Comparison of ENCODE assay signal across 9 cellular contexts in genomic region chr7:27157717-27158431, GRCh38. TPM values are rescaled to one million over a fixed set of nuclear protein-coding genes. Genes with fewer than 3 reads are reported as not detected.
DNase-seq lines count a peak whose midpoint lies in the region; ATAC-seq and TF ChIP-seq lines count a peak whose summit lies in the region.
"Had no signal": no experiment of that assay in that cellular context is flagged by ENCODE, and none has a peak within 500 bp of the region (broad histone marks: within the 10 kb centered on the region; RNA-seq: fewer than 3 reads in every experiment).

No MANE protein-coding gene starts in this region.

- H3K27me3 Mint-ChIP-seq in stimulated activated memory B cell treated with anti-CD40 and anti-IgM and Interleukin-4, amounts not matched to agents 10 μg/mL and 1 μg/mL and 100 μg/mL, for 72 hours: peaks cover 93% of the 10 kb centered on the region

- H3K4me3 Mint-ChIP-seq in stimulated activated memory B cell treated with anti-CD40 and anti-IgM and Interleukin-4, amounts not matched to agents 10 μg/mL and 1 μg/mL and 100 μg/mL, for 72 hours: peak overlapping the region; percentile 14

- peaks cover 8% of the 10 kb centered on the region for H3K9me3 Mint-ChIP-seq in stimulated activated memory B cell treated with anti-CD40 and anti-IgM and Interleukin-4, amounts not matched to agents 10 μg/mL and 1 μg/mL and 100 μg/mL, for 72 hours

- peaks cover 25% of the 10 kb centered on the region for H3K4me1 ChIP-seq in foreskin keratinocyte

- H3K27me3 ChIP-seq in foreskin keratinocyte: no peaks in the 10 kb centered on the region

- DNase-seq in activated T-cell treated with anti-CD3 and anti-CD28 coated beads, Interleukin-2, amount 50 U/mL, for 1 hour: peak; percentile 19
- no peak for DNase-seq in activated T-cell treated with anti-CD3 and anti-CD28 coated beads for 4 hours
- peak; percentile 39 to 62 for DNase-seq in foreskin keratinocyte
- no peak for DNase-seq in C1 segment of cervical spinal cord (lab: John Stamatoyannopoulos, UW)
- no peak for DNase-seq in NK-92 (lab: John Stamatoyannopoulos, UW; ENCODE audit: unreplicated experiment)
- DNase-seq: heart right ventricle, NCI-H2171 had no signal

- no peak for ATAC-seq in foreskin keratinocyte
- ATAC-seq in stimulated activated memory B cell treated with anti-CD40 and anti-IgM and Interleukin-4, amounts not matched to agents 10 μg/mL and 1 μg/mL and 100 μg/mL, for 72 hours: no peak
- ATAC-seq: heart right ventricle had no signal

- peak overlapping the region; percentile 80 for H3K27ac ChIP-seq in foreskin keratinocyte
- H3K27ac ChIP-seq: heart right ventricle, neutrophil had no signal

- no peak for TF ChIP-seq CTCF in foreskin keratinocyte (conservative IDR thresholded peaks at IDR 0.05)

- no peak overlapping the region for H3K27ac Mint-ChIP-seq in stimulated activated memory B cell treated with anti-CD40 and anti-IgM and Interleukin-4, amounts not matched to agents 10 μg/mL and 1 μg/mL and 100 μg/mL, for 72 hours

- H3K4me1 Mint-ChIP-seq in stimulated activated memory B cell treated with anti-CD40 and anti-IgM and Interleukin-4, amounts not matched to agents 10 μg/mL and 1 μg/mL and 100 μg/mL, for 72 hours: peaks cover 30% of the 10 kb centered on the region

- peaks cover 4% of the 10 kb centered on the region for H3K36me3 Mint-ChIP-seq in stimulated activated memory B cell treated with anti-CD40 and anti-IgM and Interleukin-4, amounts not matched to agents 10 μg/mL and 1 μg/mL and 100 μg/mL, for 72 hours

RNA-seq across cellular contexts. Expression of gene HOXA7, which starts 1.4 kb away (rescaled TPM):
- total RNA-seq in foreskin keratinocyte: 13.1 and 13.3 TPM in 2 replicates
- 14.5 and 15.6 TPM in 2 replicates for polyA plus RNA-seq in foreskin keratinocyte
- total RNA-seq: heart right ventricle had no signal

RNA-seq across cellular contexts. Expression of gene HOXA3, which starts 5.5 kb away (rescaled TPM):
- total RNA-seq in foreskin keratinocyte: 1.2 and 2.1 TPM in 2 replicates
- polyA plus RNA-seq in foreskin keratinocyte: 1.0 and 1.4 TPM in 2 replicates

RNA-seq across cellular contexts. Expression of gene HOXA9, which starts 7.5 kb away (rescaled TPM):
- 47.3 and 59.7 TPM in 2 replicates for total RNA-seq in foreskin keratinocyte
- polyA plus RNA-seq in foreskin keratinocyte: 34.9 and 51.1 TPM in 2 replicates
- total RNA-seq: heart right ventricle had no signal
- polyA plus RNA-seq: heart right ventricle had no signal

RNA-seq across cellular contexts. Expression of gene HOXA6, which starts 10.3 kb away (rescaled TPM):
- 2.6 and 3.4 TPM in 2 replicates for total RNA-seq in foreskin keratinocyte
- 0.31 and 0.40 TPM in 2 replicates for polyA plus RNA-seq in foreskin keratinocyte
- total RNA-seq: heart right ventricle had no signal
- polyA plus RNA-seq: heart right ventricle had no signal

RNA-seq across cellular contexts. Expression of gene HOXA5, which starts 14.4 kb away (rescaled TPM):
- total RNA-seq in foreskin keratinocyte: 3.8 and 4.3 TPM in 2 replicates
- 2.4 and 3.0 TPM in 2 replicates for polyA plus RNA-seq in foreskin keratinocyte

Comparison
In these comparisons a context has a peak if more than half of its experiments do, and no peak if none do; other contexts are left out.
1. DNase-seq: peak in activated T-cell treated with anti-CD3 and anti-CD28 coated beads, Interleukin-2, amount 50 U/mL, for 1 hour (single experiment) and foreskin keratinocyte (2 of 2); none in activated T-cell treated with anti-CD3 and anti-CD28 coated beads for 4 hours (single experiment), C1 segment of cervical spinal cord (0 of 14) and NK-92 (single experiment).